Comparison of ENCODE assay signal across 15 cellular contexts in genomic region chr6:110066091-110066490, GRCh38.
"Had no signal": no experiment of that assay in that cellular context is flagged by ENCODE, and none has a peak within 500 bp of the region (broad histone marks: within the 10 kb centered on the region; RNA-seq: fewer than 3 reads in every experiment).

No MANE protein-coding gene starts in this region.

- DNase-seq: activated CD8-positive, alpha-beta memory T cell treated with anti-CD3 and anti-CD28 coated beads, Interleukin-2, amount 50 U/mL, for 4 hours; activated CD8-positive, alpha-beta T cell treated with anti-CD3 and anti-CD28 coated beads for 36 hours; activated gamma-delta T cell treated with Interleukin-2 at 50 U/mL for 16 hours; activated naive CD8-positive, alpha-beta T cell treated with anti-CD3 and anti-CD28 coated beads for 36 hours; activated T-cell treated with anti-CD3 and anti-CD28 coated beads, Interleukin-2, amount 50 U/mL, for 72 hours; anterior cingulate cortex; foreskin keratinocyte; immature natural killer cell; occipital lobe; stimulated activated CD4-positive, alpha-beta T cell treated with anti-CD3 and anti-CD28 coated beads, Interleukin-2, amount 100 ng/mL, for 24 hours; stimulated activated naive B cell treated with anti-CD40 and anti-IgM and Interleukin-4, amounts not matched to agents 10 μg/mL and 1 μg/mL and 100 μg/mL, for 72 hours; substantia nigra had no signal

- H3K27ac ChIP-seq: foreskin keratinocyte, VCaP had no signal

- ATAC-seq: activated CD8-positive, alpha-beta T cell treated with anti-CD3 and anti-CD28 coated beads for 36 hours; activated T-cell treated with anti-CD3 and anti-CD28 coated beads, Interleukin-2, amount 50 U/mL, for 72 hours; foreskin keratinocyte; natural killer cell treated with Interleukin-12 subunit alpha and Interleukin-12 subunit beta and Interleukin-15 and Interleukin-18, amount 100 ng/mL, for 72 hours; sciatic nerve; stimulated activated naive B cell treated with anti-CD40 and anti-IgM and Interleukin-4, amounts not matched to agents 10 μg/mL and 1 μg/mL and 100 μg/mL, for 72 hours had no signal
